In genomic region chr16:72989203-72989991, GRCh38 we compare ENCODE assay signal across 9 cellular contexts. TPM values are rescaled to one million over a fixed set of nuclear protein-coding genes. Genes with fewer than 3 reads are reported as not detected.
DNase-seq lines count a peak whose midpoint lies in the region; ATAC-seq and TF ChIP-seq lines count a peak whose summit lies in the region.
"Had no signal": no experiment of that assay in that cellular context is flagged by ENCODE, and none has a peak within 500 bp of the region (broad histone marks: within the 10 kb centered on the region; RNA-seq: fewer than 3 reads in every experiment).

No MANE protein-coding gene starts in this region.

- H3K9me2 ChIP-seq in OCI-LY7 (ENCODE audit: insufficient read depth, low read length) = no peaks in the 10 kb centered on the region

- CTCF ChIA-PET in OCI-LY7 (lab: Charles Lee; ENCODE audit: unreplicated experiment) = no interaction called here

- no peaks in the 10 kb centered on the region for H3K27me3 ChIP-seq in ascending aorta
- no peaks in the 10 kb centered on the region for H3K27me3 ChIP-seq in thymus (ENCODE audit: control insufficient read depth, insufficient read depth)

- intact Hi-C loops in ascending aorta (cut with DNase I) = no loop called here
- intact Hi-C loops in OCI-LY7 (cut with micrococcal nuclease; ENCODE audit: unreplicated experiment) = no loop called here

- no peaks in the 10 kb centered on the region for H3K36me3 ChIP-seq in ascending aorta
- no peaks in the 10 kb centered on the region for H3K36me3 ChIP-seq in thymus (ENCODE audit: control insufficient read depth, insufficient read depth)
- no peaks in the 10 kb centered on the region for H3K36me3 ChIP-seq in OCI-LY7 (ENCODE audit: insufficient read depth, low read length)

- peak overlapping the region; percentile 43 to 55 for H3K4me3 ChIP-seq in ascending aorta
- H3K4me3 ChIP-seq in thymus (ENCODE audit: low read length) = no peak overlapping the region
- no peak overlapping the region for H3K4me3 ChIP-seq in OCI-LY7 (ENCODE audit: low read depth, low read length, poor library complexity, severe bottlenecking)

- no peaks in the 10 kb centered on the region for H4K20me1 ChIP-seq in OCI-LY7 (ENCODE audit: insufficient read depth, low read length)

- TF ChIP-seq CTCF in ascending aorta (IDR thresholded peaks at IDR 0.05) (no peak), OCI-LY7 (conservative IDR thresholded peaks at IDR 0.05; ENCODE audit: low read length) (no peak)

- H3K4me1 ChIP-seq in ascending aorta (peaks cover 24 to 73% of the 10 kb centered on the region in 2 donors), thymus (ENCODE audit: control insufficient read depth, insufficient read depth, low read length) (no peaks in the 10 kb centered on the region), OCI-LY7 (ENCODE audit: insufficient read depth, low read length, poor library complexity, severe bottlenecking) (no peaks in the 10 kb centered on the region)

- H3K27ac ChIP-seq in ascending aorta (peak overlapping the region; percentile 92), thymus (ENCODE audit: low read depth) (peak overlapping the region; percentile 57), OCI-LY7 (ENCODE audit: low read depth, low read length, poor library complexity, severe bottlenecking) (no peak overlapping the region)

- POLR2A ChIA-PET in OCI-LY7 (lab: Charles Lee) = no interaction called here

- no peak overlapping the region for H3K4me2 ChIP-seq in OCI-LY7 (ENCODE audit: low read length)

- DNase-seq in ascending aorta (ENCODE audit: low spot score in 2 of 2) (peak in 1 of 2 donors; percentile 78), kidney tubule cell (ENCODE audit: low spot score) (peak; percentile 91), RPMI8226 (no peak), OCI-LY7 (ENCODE audit: low spot score) (no peak)
- DNase-seq in activated CD8-positive, alpha-beta memory T cell treated with anti-CD3 and anti-CD28 coated beads, Interleukin-2, amount 50 U/mL, for 4 hours = no peak
- DNase-seq: NCI-H1092 had no signal

- no peak overlapping the region for H2AFZ ChIP-seq in OCI-LY7 (ENCODE audit: low read length)

- no TSS peak for BruUV-seq in OCI-LY7 (replicated peaks; lab: Mats Ljungman, UMichigan)

- no peaks in the 10 kb centered on the region for H3K9me3 ChIP-seq in ascending aorta
- no peaks in the 10 kb centered on the region for H3K9me3 ChIP-seq in thymus (ENCODE audit: control insufficient read depth)
- H3K9me3 ChIP-seq in OCI-LY7 (ENCODE audit: low read length) = no peaks in the 10 kb centered on the region

- H3K79me2 ChIP-seq in OCI-LY7 (ENCODE audit: insufficient read depth, low read depth, low read length) = no peaks in the 10 kb centered on the region

- WGBS in thymus = 91% methylated on average over 9 of the region's 9 CpGs

- ATAC-seq in HG02610 (IDR thresholded peaks at IDR 0.05; ENCODE audit: unreplicated experiment) (peak; percentile 10), HG02852 (IDR thresholded peaks at IDR 0.05; ENCODE audit: unreplicated experiment) (no peak)

RNA-seq across cellular contexts. Expression of gene ZFHX3, which starts 58.5 kb away (rescaled TPM):
- 34.8 TPM for total RNA-seq in ascending aorta
- 1.9 TPM for polyA plus RNA-seq in thymus
- total RNA-seq in OCI-LY7 (2014; rRNA removed; shearing (Covaris generic)) = 0.77 and 1.3 TPM in 2 replicates
- total RNA-seq in OCI-LY7 (2022) = 5.7 and 6.2 TPM in 2 replicates

Comparison
In these comparisons a context has a peak if more than half of its experiments do, and no peak if none do; other contexts are left out.
1. H3K4me3 ChIP-seq: peak in ascending aorta (2 of 2); none in thymus (single experiment) and OCI-LY7 (single experiment).